ENCODE assay signal across 14 cellular contexts in genomic region chr15:81313686-81314085, GRCh38. TPM values are rescaled to one million over a fixed set of nuclear protein-coding genes. Genes with fewer than 3 reads are reported as not detected.
A peak's percentile ranks its signal among the peaks of the same experiment; 100 is the strongest.
DNase-seq lines count a peak whose midpoint lies in the region; ATAC-seq and TF ChIP-seq lines count a peak whose summit lies in the region.
"Had no signal": no experiment of that assay in that cellular context is flagged by ENCODE, and none has a peak within 500 bp of the region (broad histone marks: within the 10 kb centered on the region; RNA-seq: fewer than 3 reads in every experiment).

No MANE protein-coding gene starts in this region.

- intact Hi-C loops in gastrocnemius medialis (cut with DNase I; ENCODE audit: low total_unique reads) = no loop called here

- peaks cover 26% of the 10 kb centered on the region for H3K79me2 ChIP-seq in OCI-LY3 (ENCODE audit: low read length)

- TF ChIP-seq CTCF in AG04450 (IDR thresholded peaks at IDR 0.05; ENCODE audit: low read depth, low read length) (no peak), OCI-LY3 (IDR thresholded peaks at IDR 0.05; ENCODE audit: low read depth, low read length) (no peak), epithelial cell of esophagus (IDR thresholded peaks at IDR 0.05; ENCODE audit: insufficient read depth, low read depth, low read length, missing control alignments) (no peak), gastrocnemius medialis (IDR thresholded peaks at IDR 0.05 in 4 of 5, conservative IDR thresholded peaks at IDR 0.05 in 1 of 5) (no peak)

- no peaks in the 10 kb centered on the region for H3K27me3 ChIP-seq in AG04450 (ENCODE audit: control insufficient read depth, insufficient read depth, low read length)
- no peaks in the 10 kb centered on the region for H3K27me3 ChIP-seq in OCI-LY3 (ENCODE audit: low read depth, low read length)
- H3K27me3 ChIP-seq in gastrocnemius medialis = no peaks in the 10 kb centered on the region
- H3K27me3 ChIP-seq: neural progenitor cell had no signal

- in situ Hi-C loops in gastrocnemius medialis (cut with MboI; ENCODE audit: low sequenced_read_pairs in 4 of 4) = no loop called here

- H4K20me1 ChIP-seq in OCI-LY3 (ENCODE audit: insufficient read depth, low read length) = peaks cover 13% of the 10 kb centered on the region

- no peak overlapping the region for H2AFZ ChIP-seq in OCI-LY3 (ENCODE audit: low read depth, low read length)
- H2AFZ ChIP-seq: neural progenitor cell had no signal

- no peak for ATAC-seq in gastrocnemius medialis

- no peak for TF ChIP-seq POLR2A in gastrocnemius medialis (IDR thresholded peaks at IDR 0.05)

- POLR2A ChIA-PET in AG04450 (lab: Yijun Ruan, JAX) = interaction anchor here (1.0 to 1.9 kb wide), 4 partner anchors 10 to 33 kb away, joined by 3 to 23 read pairs (median 9); partner anchors contain the start of gene STARD5

- H3K36me3 ChIP-seq in OCI-LY3 (replicated peaks; ENCODE audit: low read depth, low read length) (peaks cover 83% of the 10 kb centered on the region), gastrocnemius medialis (no peaks in the 10 kb centered on the region)
- H3K36me3 ChIP-seq: neural progenitor cell had no signal

- H3K4me1 ChIP-seq in OCI-LY3 (ENCODE audit: low read length) = peaks cover 100% of the 10 kb centered on the region
- H3K4me1 ChIP-seq in gastrocnemius medialis = peaks cover 0 to 4% of the 10 kb centered on the region in 2 donors
- H3K4me1 ChIP-seq: neural progenitor cell had no signal

- H3K9ac ChIP-seq in OCI-LY3 (ENCODE audit: low read length) = no peak overlapping the region
- H3K9ac ChIP-seq: neural progenitor cell had no signal

- CTCF ChIA-PET in AG04450 (lab: Charles Lee) = no interaction called here

- peak overlapping the region; percentile 89 for H3K27ac ChIP-seq in AG04450 (ENCODE audit: low read depth, low read length)
- H3K27ac ChIP-seq in OCI-LY3 (ENCODE audit: low read length) = peak overlapping the region; percentile 98
- peak overlapping the region; percentile 18 to 42 (median 28) for H3K27ac ChIP-seq in gastrocnemius medialis
- H3K27ac ChIP-seq: neural progenitor cell had no signal

- no peak overlapping the region for H3K4me2 ChIP-seq in OCI-LY3 (ENCODE audit: low read length)
- H3K4me2 ChIP-seq: neural progenitor cell had no signal

- H3K4me3 ChIP-seq in AG04450 (ENCODE audit: low read depth, low read length) (no peak overlapping the region), OCI-LY3 (ENCODE audit: low read length) (no peak overlapping the region), epithelial cell of esophagus (ENCODE audit: low read length) (no peak overlapping the region), gastrocnemius medialis (no peak overlapping the region)
- H3K4me3 ChIP-seq: neural progenitor cell had no signal

- no peak for DNase-seq in AG04450 (ENCODE audit: low read depth, low spot score)
- peak; percentile 78 for DNase-seq in epithelial cell of esophagus (ENCODE audit: low read depth)
- no peak for DNase-seq in gastrocnemius medialis
- DNase-seq in NCI-H510A (lab: John Stamatoyannopoulos, UW) = no peak
- no peak for DNase-seq in OCI-M1 (lab: John Stamatoyannopoulos, UW)
- no peak for DNase-seq in activated gamma-delta T cell treated with Interleukin-2 at 50 U/mL for 16 hours
- DNase-seq in HUDEP-2 (lab: John Stamatoyannopoulos, UW; ENCODE audit: unreplicated experiment in 76 of 76) = no peak
- DNase-seq: AML-193, DND-41, KG1, NCI-H1694 treated with DMSO at 0.1 percent for 48 hours, NCI-H774 had no signal

- H3K9me3 ChIP-seq in AG04450 (ENCODE audit: control insufficient read depth, insufficient read depth, low read length) (no peaks in the 10 kb centered on the region), OCI-LY3 (ENCODE audit: insufficient read depth, low read length) (no peaks in the 10 kb centered on the region), gastrocnemius medialis (no peaks in the 10 kb centered on the region)

RNA-seq across cellular contexts. Expression of gene STARD5, which starts 10.3 kb away (rescaled TPM):
- polyA plus RNA-seq in AG04450 (2011; rRNA removed) = 19.0 and 20.5 TPM in 2 replicates
- polyA minus RNA-seq in AG04450 (2011; rRNA and poly(A)+ RNA removed) = 17.4 and 21.2 TPM in 2 replicates
- 1 to 10 TPM in 1 of 4 donors, under 1 TPM in 3; 0.36 to 1.7 (median 0.63) TPM for total RNA-seq in gastrocnemius medialis

Comparison
In these comparisons a context has a peak if more than half of its experiments do, and no peak if none do; other contexts are left out.
1. H3K27ac ChIP-seq: peak in every context shown above with its lines; median percentile 98 in OCI-LY3; 89 in AG04450; 28 in gastrocnemius medialis.